Comparison of ENCODE assay signal across 9 cellular contexts in genomic region chr1:201481004-201481380, GRCh38. TPM values are rescaled to one million over a fixed set of nuclear protein-coding genes. Genes with fewer than 3 reads are reported as not detected.
DNase-seq lines count a peak whose midpoint lies in the region; ATAC-seq, FAIRE-seq and TF ChIP-seq lines count a peak whose summit lies in the region.
"Had no signal": no experiment of that assay in that cellular context is flagged by ENCODE, and none has a peak within 500 bp of the region (broad histone marks: within the 10 kb centered on the region; RNA-seq: fewer than 3 reads in every experiment).

No MANE protein-coding gene starts in this region.

- TF ChIP-seq POLR2A in Peyer's patch (IDR thresholded peaks at IDR 0.05) (no peak), esophagus squamous epithelium (IDR thresholded peaks at IDR 0.05) (no peak)

- H3K27me3 ChIP-seq in Caco-2 (replicated peaks; ENCODE audit: control insufficient read depth, insufficient read depth, low read length) (no peaks in the 10 kb centered on the region), Peyer's patch (no peaks in the 10 kb centered on the region), esophagus squamous epithelium (no peaks in the 10 kb centered on the region), MG63 (no peaks in the 10 kb centered on the region)

- TSS peak; percentile 89 for BruUV-seq in Caco-2 (replicated peaks; lab: Mats Ljungman, UMichigan)

- H3K36me3 Mint-ChIP-seq in Caco-2 (ENCODE audit: insufficient read depth, unreplicated experiment) = peaks cover 9% of the 10 kb centered on the region
- H3K36me3 Mint-ChIP-seq in osteocyte (ENCODE audit: unreplicated experiment) = no peaks in the 10 kb centered on the region

- peak overlapping the region; percentile 68 for H3K4me3 Mint-ChIP-seq in Caco-2 (ENCODE audit: unreplicated experiment)
- H3K4me3 Mint-ChIP-seq in osteocyte (ENCODE audit: unreplicated experiment) = peak overlapping the region; percentile 61

- H3K4me1 ChIP-seq in Caco-2 (peaks cover 15% of the 10 kb centered on the region), Peyer's patch (peaks cover 4 to 29% (median 13%) of the 10 kb centered on the region in 4 donors), esophagus squamous epithelium (peaks cover 22 to 85% (median 43%) of the 10 kb centered on the region in 3 donors)

- no peak for DNase-seq in Caco-2
- DNase-seq in Peyer's patch = no peak
- no peak for DNase-seq in esophagus squamous epithelium (lab: John Stamatoyannopoulos, UW)
- no peak for DNase-seq in osteocyte (ENCODE audit: extremely low spot score, unreplicated experiment)
- DNase-seq in T-helper 9 cell = no peak
- no peak for DNase-seq in MG63
- no peak for DNase-seq in urothelium cell line (ENCODE audit: low spot score)

- intact Hi-C loops in Caco-2 (cut with micrococcal nuclease; ENCODE audit: unreplicated experiment) (loop anchor here (5.0 kb wide), 1 partner anchor 221 kb away; no protein-coding TSS in a partner anchor), esophagus squamous epithelium (cut with DNase I) (no loop called here)

- ATAC-seq in GM18858 (IDR thresholded peaks at IDR 0.05; ENCODE audit: unreplicated experiment) = no peak

- CTCF ChIA-PET in Caco-2 (lab: Charles Lee) = interaction anchor here (1.0 to 5.0 kb wide), 16 partner anchors 12 to 133 kb away, joined by 3 to 198 read pairs (median 6); partner anchors contain the start of gene PHLDA3

- peak overlapping the region in 3 of 4 donors; percentile 55 to 67 (median 62) for H3K27ac ChIP-seq in Peyer's patch
- H3K27ac ChIP-seq in esophagus squamous epithelium = peak overlapping the region; percentile 83 to 93 (median 91)

- H3K9me3 Mint-ChIP-seq in Caco-2 (ENCODE audit: unreplicated experiment) = no peaks in the 10 kb centered on the region
- H3K9me3 Mint-ChIP-seq in osteocyte (ENCODE audit: unreplicated experiment) = no peaks in the 10 kb centered on the region

- H3K4me3 ChIP-seq in Caco-2 (ENCODE audit: low read depth, low read length) (peak overlapping the region; percentile 27), Peyer's patch (peak overlapping the region; percentile 28 to 48 (median 44)), esophagus squamous epithelium (peak overlapping the region; percentile 12 to 46 (median 38)), MG63 (no peak overlapping the region)

- no peaks in the 10 kb centered on the region for H3K27me3 Mint-ChIP-seq in Caco-2 (ENCODE audit: insufficient read depth, unreplicated experiment)
- H3K27me3 Mint-ChIP-seq in osteocyte (ENCODE audit: unreplicated experiment) = no peaks in the 10 kb centered on the region

- 3 to 5% methylated on average over 5 to 12 of the region's 17 CpGs for WGBS in esophagus squamous epithelium, 2 donors

- no peaks in the 10 kb centered on the region for H3K36me3 ChIP-seq in Caco-2 (ENCODE audit: control insufficient read depth, insufficient read depth, low read length)
- peaks cover 0 to 27% (median 0%) of the 10 kb centered on the region in 3 donors for H3K36me3 ChIP-seq in Peyer's patch
- peaks cover 7 to 33% (median 15%) of the 10 kb centered on the region in 3 donors for H3K36me3 ChIP-seq in esophagus squamous epithelium
- peaks cover 8% of the 10 kb centered on the region; the same call in 1 of the 2 replicates for H3K36me3 ChIP-seq in MG63

- no peak overlapping the region for H3K27ac Mint-ChIP-seq in Caco-2 (ENCODE audit: unreplicated experiment)
- peak overlapping the region; percentile 65 for H3K27ac Mint-ChIP-seq in osteocyte (ENCODE audit: unreplicated experiment)

- POLR2A ChIA-PET in Caco-2 (lab: Charles Lee) = interaction anchor here (1.0 to 2.7 kb wide), 3 partner anchors 12 to 34 kb away, joined by 4 to 20 read pairs (median 4); partner anchors contain the start of gene PHLDA3

- H3K4me1 Mint-ChIP-seq in Caco-2 (ENCODE audit: low read depth, unreplicated experiment) (peaks cover 11% of the 10 kb centered on the region), osteocyte (ENCODE audit: unreplicated experiment) (peaks cover 23% of the 10 kb centered on the region)

- TF ChIP-seq CTCF in Caco-2 (IDR thresholded peaks at IDR 0.05; ENCODE audit: insufficient read depth in 1 of 2, low read depth in 1 of 2, low read length in 1 of 2, severe bottlenecking in 1 of 2, unreplicated experiment in 1 of 2) (no peak), Peyer's patch (IDR thresholded peaks at IDR 0.05) (no peak), esophagus squamous epithelium (IDR thresholded peaks at IDR 0.05) (no peak), osteocyte (IDR thresholded peaks at IDR 0.05) (no peak)

- H3K9me3 ChIP-seq in Caco-2 = no peaks in the 10 kb centered on the region
- no peaks in the 10 kb centered on the region for H3K9me3 ChIP-seq in Peyer's patch
- H3K9me3 ChIP-seq in esophagus squamous epithelium = no peaks in the 10 kb centered on the region
- no peaks in the 10 kb centered on the region for H3K9me3 ChIP-seq in MG63

- FAIRE-seq in urothelium cell line (lab: Jason Lieb, UNC) = no peak

RNA-seq across cellular contexts. Expression of gene PHLDA3, which starts 12.0 kb away (rescaled TPM):
- total RNA-seq in Caco-2 (2022) (6.5 and 10.5 TPM in 2 replicates), Peyer's patch (10 to 100 TPM in 1 of 4 donors, 1 to 10 TPM in 3; 4.4 to 43.7 (median 5.2) TPM), esophagus squamous epithelium (10 to 100 TPM; 60.9 to 87.9 (median 75.1) TPM), osteocyte (50.6 and 55.5 TPM in 2 replicates)
- 51.7 and 72.2 TPM in 2 replicates for total RNA-seq in MG63 (2014; rRNA removed; shearing (Covaris generic); ENCODE audit: low replicate concordance)

RNA-seq across cellular contexts. Expression of gene CSRP1, which starts 25.9 kb away (rescaled TPM):
- total RNA-seq in Caco-2 (2022) (60.0 and 60.8 TPM in 2 replicates), Peyer's patch (100 to 1,000 TPM; 139 to 306 (median 160) TPM), esophagus squamous epithelium (1,000 to 10,000 TPM in 1 of 4 donors, 100 to 1,000 TPM in 3; 243 to 1,044 (median 363) TPM), osteocyte (0.56 and 1.6 TPM in 2 replicates)
- 108 and 190 TPM in 2 replicates for total RNA-seq in MG63 (2014; rRNA removed; shearing (Covaris generic); ENCODE audit: low replicate concordance)

RNA-seq across cellular contexts. Expression of gene NAV1, which starts 57.9 kb away (rescaled TPM):
- total RNA-seq in Caco-2 (2022) = 2.0 and 4.6 TPM in 2 replicates
- 10 to 100 TPM in 3 of 4 donors, 1 to 10 TPM in 1; 6.7 to 47.9 (median 14.9) TPM for total RNA-seq in Peyer's patch
- total RNA-seq in esophagus squamous epithelium = 10 to 100 TPM; 18.1 to 25.5 (median 21.0) TPM
- 286 and 288 TPM in 2 replicates for total RNA-seq in osteocyte
- 17.7 and 22.9 TPM in 2 replicates for total RNA-seq in MG63 (2014; rRNA removed; shearing (Covaris generic); ENCODE audit: low replicate concordance)

RNA-seq across cellular contexts. Expression of gene TNNI1, which starts 59.5 kb away (rescaled TPM):
- total RNA-seq in Caco-2 (2022) (not detected in 2 replicates), Peyer's patch (under 1 TPM in 1 of 4 donors, not detected in 3; 0.13 TPM), esophagus squamous epithelium (not detected), osteocyte (0.43 TPM in 1 of 2 replicates, not detected in the other)
- not detected in 2 replicates for total RNA-seq in MG63 (2014; rRNA removed; shearing (Covaris generic); ENCODE audit: low replicate concordance)
- total RNA-seq: activated CD8-positive, alpha-beta memory T cell treated with anti-CD3 and anti-CD28 coated beads for 36 hours had no signal

Comparison
In these comparisons a context has a peak if more than half of its experiments do, and no peak if none do; other contexts are left out.
1. RNA of gene CSRP1, which starts 25.9 kb away (total RNA-seq): 243 to 1,044 TPM in esophagus squamous epithelium, 139 to 306 TPM in Peyer's patch, 108 to 190 TPM in MG63 and 60.0 to 60.8 TPM in Caco-2; 0.56 to 1.6 TPM in osteocyte; every median in the first group is over 10 times any median in the second.